Comparison of ENCODE assay signal across 6 cellular contexts in genomic region chr22:19224557-19224956, GRCh38.
"Had no signal": no experiment of that assay in that cellular context is flagged by ENCODE, and none has a peak within 500 bp of the region (broad histone marks: within the 10 kb centered on the region; RNA-seq: fewer than 3 reads in every experiment).

No MANE protein-coding gene starts in this region.

- H3K27ac Mint-ChIP-seq: IgD-negative memory B cell had no signal

- H3K9me3 Mint-ChIP-seq: IgD-negative memory B cell had no signal

- ATAC-seq: HepG2 had no signal

- H3K4me1 Mint-ChIP-seq: IgD-negative memory B cell had no signal

- H3K4me3 Mint-ChIP-seq: IgD-negative memory B cell had no signal

- H3K27ac ChIP-seq: HL-60 had no signal

- H3K27me3 Mint-ChIP-seq: IgD-negative memory B cell had no signal

- DNase-seq: IMR-90, KBM-7 had no signal

- FAIRE-seq: HepG2, HTR-8/SVneo had no signal
